Comparison of ENCODE assay signal across 19 cellular contexts in the genomic region with DNA sequence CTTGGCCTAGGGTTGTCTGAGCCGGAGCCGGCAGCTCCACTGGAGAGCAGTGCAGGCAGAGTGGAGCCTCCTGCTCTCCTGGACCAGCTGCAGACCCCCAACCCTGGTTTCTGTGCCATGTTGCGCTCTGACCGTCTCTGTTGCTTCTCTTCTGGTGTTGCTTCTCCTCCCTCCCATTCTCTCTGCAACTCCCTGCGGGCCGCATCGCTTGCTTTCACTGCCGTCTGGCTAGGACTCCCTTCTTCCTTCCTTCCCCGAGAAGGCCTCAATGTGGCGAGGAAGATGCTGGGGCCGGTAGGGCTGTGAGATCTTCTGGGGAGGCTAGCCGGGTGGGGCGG. TPM values are rescaled to one million over a fixed set of nuclear protein-coding genes. Genes with fewer than 3 reads are reported as not detected.
DNase-seq lines count a peak whose midpoint lies in the region; ATAC-seq and TF ChIP-seq lines count a peak whose summit lies in the region.
"Had no signal": no experiment of that assay in that cellular context is flagged by ENCODE, and none has a peak within 500 bp of the region (broad histone marks: within the 10 kb centered on the region; RNA-seq: fewer than 3 reads in every experiment).

No MANE protein-coding gene starts in this region.

- TF ChIP-seq POLR2A in uterus (IDR thresholded peaks at IDR 0.05): no peak

- DNase-seq in RWPE2 (ENCODE audit: low spot score) (no peak), uterus (no peak), NCI-H2107 treated with DMSO at 0.1 percent for 48 hours (lab: John Stamatoyannopoulos, UW; ENCODE audit: unreplicated experiment) (no peak)
- DNase-seq in naive thymus-derived CD8-positive, alpha-beta T cell: no peak
- DNase-seq: activated CD4-positive, alpha-beta memory T cell treated with anti-CD3 and anti-CD28 coated beads for 36 hours; activated T-cell treated with anti-CD3 and anti-CD28 coated beads, Interleukin-2, amount 50 U/mL, for 48 hours; effector memory CD4-positive, alpha-beta T cell; Karpas-422; NCI-H1105; NCI-H226; NK-92 treated with Interleukin-12 subunit alpha and Interleukin-12 subunit beta, amount 100 ng/mL, for 24 hours; SW 1271 had no signal

- intact Hi-C loops in uterus (cut with DNase I; ENCODE audit: low total_unique reads): no loop called here

- no peak overlapping the region for H3K4me3 Mint-ChIP-seq in naive thymus-derived CD8-positive, alpha-beta T cell
- H3K4me3 Mint-ChIP-seq: activated CD4-positive, alpha-beta memory T cell treated with anti-CD3 and anti-CD28 coated beads for 36 hours had no signal

- H3K4me3 ChIP-seq in RWPE2 (ENCODE audit: severe bottlenecking) (no peak overlapping the region), uterus (no peak overlapping the region)

- peak overlapping the region; percentile 79 for H3K27ac ChIP-seq in RWPE2 (ENCODE audit: poor library complexity, severe bottlenecking)
- peak overlapping the region; percentile 100 for H3K27ac ChIP-seq in cingulate gyrus (ENCODE audit: low read depth, low read length)
- peak overlapping the region; percentile 82 to 95 for H3K27ac ChIP-seq in uterus

- H3K27me3 ChIP-seq in RWPE2 (ENCODE audit: insufficient read depth, poor library complexity, severe bottlenecking): no peaks in the 10 kb centered on the region
- no peaks in the 10 kb centered on the region for H3K27me3 ChIP-seq in uterus

- TF ChIP-seq CTCF in RWPE2 (IDR thresholded peaks at IDR 0.05; ENCODE audit: poor library complexity, severe bottlenecking) (no peak), uterus (IDR thresholded peaks at IDR 0.05) (no peak)

- POLR2A ChIA-PET in naive thymus-derived CD8-positive, alpha-beta T cell (lab: Charles Lee): interaction anchor here (1.2 to 1.7 kb wide), 2 partner anchors 36 to 56 kb away, joined by 3 to 4 read pairs; a partner anchor contains a TSS

- no peaks in the 10 kb centered on the region for H3K9me3 Mint-ChIP-seq in naive thymus-derived CD8-positive, alpha-beta T cell
- H3K9me3 Mint-ChIP-seq: activated CD4-positive, alpha-beta memory T cell treated with anti-CD3 and anti-CD28 coated beads for 36 hours had no signal

- H3K9me3 ChIP-seq in RWPE2 (ENCODE audit: severe bottlenecking) (no peaks in the 10 kb centered on the region), uterus (no peaks in the 10 kb centered on the region)

- peak overlapping the region in 6 of 10 donors; percentile 9 to 93 (median 61) for H3K27ac Mint-ChIP-seq in naive thymus-derived CD8-positive, alpha-beta T cell
- H3K27ac Mint-ChIP-seq: activated CD4-positive, alpha-beta memory T cell treated with anti-CD3 and anti-CD28 coated beads for 36 hours had no signal

- no peaks in the 10 kb centered on the region for H3K27me3 Mint-ChIP-seq in naive thymus-derived CD8-positive, alpha-beta T cell
- H3K27me3 Mint-ChIP-seq: activated CD4-positive, alpha-beta memory T cell treated with anti-CD3 and anti-CD28 coated beads for 36 hours had no signal

- H3K4me1 ChIP-seq in RWPE2 (ENCODE audit: insufficient read depth, poor library complexity, severe bottlenecking) (peaks cover 26% of the 10 kb centered on the region), uterus (peaks cover 4 to 8% of the 10 kb centered on the region in 2 donors)

- H3K36me3 ChIP-seq in RWPE2 (ENCODE audit: low read depth) (peaks cover 34% of the 10 kb centered on the region), uterus (no peaks in the 10 kb centered on the region)

- H3K36me3 Mint-ChIP-seq in naive thymus-derived CD8-positive, alpha-beta T cell: peaks cover 4 to 47% (median 13%) of the 10 kb centered on the region in 3 donors

- ATAC-seq in RWPE2 (ENCODE audit: low read depth) (no peak), GM19463 (IDR thresholded peaks at IDR 0.05; ENCODE audit: unreplicated experiment) (no peak), HG03439 (IDR thresholded peaks at IDR 0.05; ENCODE audit: unreplicated experiment) (no peak)
- ATAC-seq in naive thymus-derived CD8-positive, alpha-beta T cell: no peak

- H3K4me1 Mint-ChIP-seq in naive thymus-derived CD8-positive, alpha-beta T cell: peaks cover 11 to 33% (median 30%) of the 10 kb centered on the region in 4 donors

RNA-seq across cellular contexts. Expression of a gene that starts 6.2 kb away (rescaled TPM):
- 100 to 1,000 TPM; 102 to 105 TPM for total RNA-seq in naive thymus-derived CD8-positive, alpha-beta T cell
- polyA plus RNA-seq in naive thymus-derived CD8-positive, alpha-beta T cell: 1 to 10 TPM; 5.0 to 6.6 (median 5.9) TPM
- 10 to 100 TPM; 32.1 to 92.1 (median 69.1) TPM for total RNA-seq in uterus

RNA-seq across cellular contexts. Expression of a gene that starts 23.9 kb away (rescaled TPM):
- not detected for total RNA-seq in naive thymus-derived CD8-positive, alpha-beta T cell
- polyA plus RNA-seq in naive thymus-derived CD8-positive, alpha-beta T cell: under 1 TPM in 2 of 3 donors, not detected in 1; 0.27 to 0.31 TPM
- total RNA-seq in uterus: under 1 TPM in 2 of 4 donors, not detected in 2; 0.21 to 0.55 TPM
- total RNA-seq: subcutaneous adipose tissue had no signal

RNA-seq across cellular contexts. Expression of a gene that starts 31.6 kb away (rescaled TPM):
- 100 to 1,000 TPM; 143 to 144 TPM for total RNA-seq in naive thymus-derived CD8-positive, alpha-beta T cell
- polyA plus RNA-seq in naive thymus-derived CD8-positive, alpha-beta T cell: 100 to 1,000 TPM; 107 to 275 (median 122) TPM
- total RNA-seq in uterus: 10 to 100 TPM in 2 of 4 donors, 1 to 10 TPM in 2; 3.7 to 32.3 (median 7.3) TPM

RNA-seq across cellular contexts. Expression of a gene that starts 32.3 kb away (rescaled TPM):
- not detected for total RNA-seq in naive thymus-derived CD8-positive, alpha-beta T cell
- polyA plus RNA-seq in naive thymus-derived CD8-positive, alpha-beta T cell: not detected
- under 1 TPM in 2 of 4 donors, not detected in 2; 0.43 to 0.83 TPM for total RNA-seq in uterus
- total RNA-seq: activated CD4-positive, alpha-beta memory T cell treated with anti-CD3 and anti-CD28 coated beads for 36 hours; mononuclear cell; omental fat pad; sciatic nerve; subcutaneous adipose tissue had no signal

RNA-seq across cellular contexts. Expression of a gene that starts 40.0 kb away (rescaled TPM):
- 10 to 100 TPM; 22.4 to 22.6 TPM for total RNA-seq in naive thymus-derived CD8-positive, alpha-beta T cell
- polyA plus RNA-seq in naive thymus-derived CD8-positive, alpha-beta T cell: 10 to 100 TPM; 21.6 to 25.8 (median 23.7) TPM
- total RNA-seq in uterus: 10 to 100 TPM in 3 of 4 donors, 1 to 10 TPM in 1; 4.1 to 55.6 (median 18.0) TPM

Comparison
In these comparisons a context has a peak if more than half of its experiments do, and no peak if none do; other contexts are left out.
1. RNA of a gene that starts 31.6 kb away (total RNA-seq): 143 to 144 TPM in naive thymus-derived CD8-positive, alpha-beta T cell; 3.7 to 32.3 TPM in uterus; every median in the first group is over 4 times any median in the second.
2. Peak in every context shown above with its lines, with median percentiles within 50 percentile points of each other: H3K27ac ChIP-seq.